Comparison of ENCODE assay signal across 10 cellular contexts in the genomic region with DNA sequence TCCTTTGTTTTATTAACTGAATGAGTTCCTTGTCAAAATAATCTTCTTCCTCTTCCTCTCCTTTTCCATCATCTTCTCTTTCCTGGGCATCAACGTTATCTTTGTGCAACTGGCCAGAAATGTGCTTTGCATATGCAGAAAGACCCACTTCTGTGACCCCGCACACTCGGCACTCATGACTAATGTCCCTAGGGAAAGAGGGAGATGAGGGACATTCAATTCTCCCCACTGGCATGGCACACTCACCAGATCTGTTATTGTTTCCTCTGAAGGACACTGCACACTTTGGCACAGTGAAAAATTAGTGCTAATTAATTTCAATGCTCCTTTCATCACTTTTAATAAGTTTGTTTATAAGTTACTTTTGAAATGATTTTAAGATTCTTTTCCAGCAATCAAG. TPM values are rescaled to one million over a fixed set of nuclear protein-coding genes. Genes with fewer than 3 reads are reported as not detected.
DNase-seq lines count a peak whose midpoint lies in the region; ATAC-seq and TF ChIP-seq lines count a peak whose summit lies in the region.
"Had no signal": no experiment of that assay in that cellular context is flagged by ENCODE, and none has a peak within 500 bp of the region (broad histone marks: within the 10 kb centered on the region; RNA-seq: fewer than 3 reads in every experiment).

No MANE protein-coding gene starts in this region.

- peaks cover 8% of the 10 kb centered on the region for H3K4me1 Mint-ChIP-seq in activated naive CD8-positive, alpha-beta T cell treated with anti-CD3 and anti-CD28 coated beads, Interleukin-2, amount 50 U/mL, for 24 hours

- H3K27ac ChIP-seq in ascending aorta (peak overlapping the region; percentile 84 to 90), heart right ventricle (peak overlapping the region; percentile 59 to 93 (median 85)), gastrocnemius medialis (peak overlapping the region; percentile 82 to 92 (median 88))

- H3K4me3 ChIP-seq in ascending aorta = peak overlapping the region; percentile 38 to 50
- peak overlapping the region; percentile 18 to 56 (median 42) for H3K4me3 ChIP-seq in heart right ventricle
- peak overlapping the region; percentile 20 to 53 (median 45) for H3K4me3 ChIP-seq in gastrocnemius medialis

- TF ChIP-seq CTCF in ascending aorta (IDR thresholded peaks at IDR 0.05) (no peak), heart right ventricle (IDR thresholded peaks at IDR 0.05) (no peak), gastrocnemius medialis (IDR thresholded peaks at IDR 0.05 in 4 of 5, conservative IDR thresholded peaks at IDR 0.05 in 1 of 5) (no peak)

- H3K36me3 ChIP-seq in ascending aorta = peaks cover 0 to under 1% of the 10 kb centered on the region in 2 donors
- peaks cover 0 to 34% (median under 1%) of the 10 kb centered on the region in 9 donors for H3K36me3 ChIP-seq in heart right ventricle
- no peaks in the 10 kb centered on the region for H3K36me3 ChIP-seq in gastrocnemius medialis

- no peak for TF ChIP-seq POLR2A in gastrocnemius medialis (IDR thresholded peaks at IDR 0.05)

- H3K9me3 ChIP-seq in ascending aorta (no peaks in the 10 kb centered on the region), heart right ventricle (no peaks in the 10 kb centered on the region), gastrocnemius medialis (no peaks in the 10 kb centered on the region)
- H3K9me3 ChIP-seq: Caco-2 had no signal

- intact Hi-C loops in ascending aorta (cut with DNase I) (loop anchor here (1.0 to 2.0 kb wide), 3 partner anchors 14 to 38 kb away; partner anchors contain the start of gene SNAP23), heart right ventricle (cut with DNase I) (loop anchor here in 4 of 10 donors (5.0 to 10.0 kb wide), 2 partner anchors 182 to 185 kb away; partner anchors contain the start of genes GANC (in 4 of the 4) and TMEM87A (in 4 of the 4)), gastrocnemius medialis (cut with DNase I; ENCODE audit: low total_unique reads) (loop anchor here (1.0 to 2.0 kb wide), 2 partner anchors 14 to 124 kb away; no protein-coding TSS in a partner anchor)

- H3K27me3 Mint-ChIP-seq in activated naive CD8-positive, alpha-beta T cell treated with anti-CD3 and anti-CD28 coated beads, Interleukin-2, amount 50 U/mL, for 24 hours = no peaks in the 10 kb centered on the region

- H3K27ac Mint-ChIP-seq in activated naive CD8-positive, alpha-beta T cell treated with anti-CD3 and anti-CD28 coated beads, Interleukin-2, amount 50 U/mL, for 24 hours = no peak overlapping the region

- H3K4me1 ChIP-seq in ascending aorta (peaks cover 4 to 20% of the 10 kb centered on the region in 2 donors), heart right ventricle (peaks cover 0 to 62% (median 33%) of the 10 kb centered on the region in 9 donors), gastrocnemius medialis (peaks cover 55 to 57% of the 10 kb centered on the region in 2 donors)
- H3K4me1 ChIP-seq: Caco-2 had no signal

- in situ Hi-C loops in gastrocnemius medialis (cut with MboI; ENCODE audit: low sequenced_read_pairs in 4 of 4) = no loop called here

- H3K36me3 Mint-ChIP-seq in activated naive CD8-positive, alpha-beta T cell treated with anti-CD3 and anti-CD28 coated beads, Interleukin-2, amount 50 U/mL, for 24 hours (ENCODE audit: low read depth) = peaks cover 5% of the 10 kb centered on the region

- no peaks in the 10 kb centered on the region for H3K9me3 Mint-ChIP-seq in activated naive CD8-positive, alpha-beta T cell treated with anti-CD3 and anti-CD28 coated beads, Interleukin-2, amount 50 U/mL, for 24 hours

- H3K27me3 ChIP-seq in ascending aorta (no peaks in the 10 kb centered on the region), heart right ventricle (no peaks in the 10 kb centered on the region), gastrocnemius medialis (no peaks in the 10 kb centered on the region)

- ATAC-seq in heart right ventricle (peak in 6 of 8 donors; percentile 46 to 57 (median 54)), gastrocnemius medialis (peak; percentile 63 to 64), GM19455 (IDR thresholded peaks at IDR 0.05; ENCODE audit: unreplicated experiment) (no peak)
- no peak for ATAC-seq in activated naive CD8-positive, alpha-beta T cell treated with anti-CD3 and anti-CD28 coated beads, Interleukin-2, amount 50 U/mL, for 24 hours

- peak; percentile 43 for DNase-seq in EH (ENCODE audit: low read depth)
- no peak for DNase-seq in ascending aorta (ENCODE audit: low spot score in 2 of 2)
- DNase-seq in heart right ventricle = peak in 1 of 2 donors; percentile 17
- no peak for DNase-seq in gastrocnemius medialis
- no peak for DNase-seq in NCI-H748 (lab: John Stamatoyannopoulos, UW; ENCODE audit: unreplicated experiment)
- DNase-seq in activated naive CD8-positive, alpha-beta T cell treated with anti-CD3 and anti-CD28 coated beads, Interleukin-2, amount 50 U/mL, for 24 hours = no peak
- no peak for DNase-seq in activated CD8-positive, alpha-beta memory T cell treated with anti-CD3 and anti-CD28 coated beads, Interleukin-2, amount 50 U/mL, for 48 hours
- DNase-seq: Caco-2, RPMI8226 had no signal

- WGBS in heart right ventricle, 2 donors = 6 to 12% methylated on average over 3 of the region's 3 CpGs

- H3K4me3 Mint-ChIP-seq in activated naive CD8-positive, alpha-beta T cell treated with anti-CD3 and anti-CD28 coated beads, Interleukin-2, amount 50 U/mL, for 24 hours = no peak overlapping the region

RNA-seq across cellular contexts. Expression of gene ZNF106, which starts 34.0 kb away (rescaled TPM):
- total RNA-seq in ascending aorta (45.7 TPM), heart right ventricle (100 to 1,000 TPM; 390 to 945 (median 812) TPM), gastrocnemius medialis (100 to 1,000 TPM; 340 to 487 (median 414) TPM)
- polyA plus RNA-seq in heart right ventricle = 10 to 100 TPM; 52.6 to 67.2 TPM

RNA-seq across cellular contexts. Expression of gene SNAP23, which starts 38.5 kb away (rescaled TPM):
- total RNA-seq in ascending aorta (31.8 TPM), heart right ventricle (10 to 100 TPM; 26.7 to 64.8 (median 46.6) TPM), gastrocnemius medialis (10 to 100 TPM; 26.7 to 74.3 (median 40.2) TPM)
- 10 to 100 TPM; 24.8 to 87.9 TPM for polyA plus RNA-seq in heart right ventricle

Comparison
In these comparisons a context has a peak if more than half of its experiments do, and no peak if none do; other contexts are left out.
1. ATAC-seq: peak in heart right ventricle (6 of 8) and gastrocnemius medialis (2 of 2); none in activated naive CD8-positive, alpha-beta T cell treated with anti-CD3 and anti-CD28 coated beads, Interleukin-2, amount 50 U/mL, for 24 hours (single experiment) and GM19455 (single experiment).
2. Peak in every context shown above with its lines, with median percentiles within 50 percentile points of each other: H3K27ac ChIP-seq and H3K4me3 ChIP-seq.